ENCODE assay signal across 8 cellular contexts in the genomic region with DNA sequence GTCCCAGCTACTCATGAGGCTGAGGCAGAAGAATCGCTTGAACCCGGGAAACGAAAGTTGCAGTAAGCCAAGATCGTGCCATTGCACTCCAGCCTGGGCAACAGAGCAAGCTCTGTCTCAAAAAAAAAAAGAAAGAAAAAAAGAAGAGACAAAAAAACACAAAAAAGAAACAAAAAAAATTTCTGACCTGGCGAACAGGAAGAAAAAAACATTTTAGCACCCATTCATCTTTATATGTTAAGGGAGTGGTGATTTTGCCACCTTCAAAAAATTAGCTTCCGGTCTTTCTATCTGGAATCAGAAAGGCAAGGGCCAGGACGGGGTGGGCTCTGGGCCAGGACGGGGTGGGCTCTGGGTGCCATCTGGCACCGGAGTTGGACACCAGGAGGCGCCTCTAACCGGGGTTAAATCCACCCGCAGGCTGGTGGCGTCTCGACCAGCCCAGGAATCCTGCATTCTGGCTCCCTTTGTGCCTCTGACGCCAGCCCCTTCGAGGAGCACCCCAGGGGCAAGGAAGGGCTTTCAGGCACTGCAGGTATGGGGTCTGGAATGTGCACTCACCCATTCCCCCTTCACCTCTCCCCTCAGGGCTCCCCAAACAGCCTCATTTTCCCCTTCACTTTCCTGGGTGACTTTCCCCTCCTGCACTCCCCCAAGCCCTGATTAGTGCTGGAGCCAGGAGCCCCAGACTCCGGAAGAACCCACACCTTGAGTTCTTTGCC. TPM values are rescaled to one million over a fixed set of nuclear protein-coding genes. Genes with fewer than 3 reads are reported as not detected.
DNase-seq lines count a peak whose midpoint lies in the region; ATAC-seq and TF ChIP-seq lines count a peak whose summit lies in the region.

No MANE protein-coding gene starts in this region.

- no peak for TF ChIP-seq POLR2A in spleen (IDR thresholded peaks at IDR 0.05)

- intact Hi-C loops in spleen (cut with DNase I; ENCODE audit: low total_unique reads) = loop anchor here (2.0 kb wide), 1 partner anchor 78 kb away; no protein-coding TSS in a partner anchor

- DNase-seq in CD8-positive, alpha-beta memory T cell = peak; percentile 59 to 82 (median 62)
- DNase-seq in KG1 (lab: John Stamatoyannopoulos, UW) = peak; percentile 37
- DNase-seq in T-helper 9 cell = peak; percentile 66
- DNase-seq in anterior cingulate cortex (lab: John Stamatoyannopoulos, UW) = peak in 41 of 58 donors; percentile 7 to 66 (median 35)
- peak; percentile 79 for DNase-seq in hepatocyte (ENCODE audit: low spot score)
- DNase-seq in spleen = peak; percentile 91
- no peak for DNase-seq in HK-2 (ENCODE audit: unreplicated experiment)

- peaks cover 40% of the 10 kb centered on the region for H3K4me1 ChIP-seq in CD8-positive, alpha-beta memory T cell (ENCODE audit: insufficient read depth, low read length)
- peaks cover 13% of the 10 kb centered on the region for H3K4me1 ChIP-seq in hepatocyte (ENCODE audit: insufficient read depth)
- H3K4me1 ChIP-seq in spleen = peaks cover 26 to 80% (median 56%) of the 10 kb centered on the region in 6 donors

- H3K27ac ChIP-seq in CD8-positive, alpha-beta memory T cell (ENCODE audit: low read depth, low read length) = no peak overlapping the region
- H3K27ac ChIP-seq in hepatocyte (no peak overlapping the region), spleen (peak overlapping the region in 2 of 8 donors; percentile 34 to 51)

- no peaks in the 10 kb centered on the region for H3K9me2 ChIP-seq in hepatocyte (replicated peaks; ENCODE audit: insufficient read depth)

- peak overlapping the region in 6 of 8 donors; percentile 24 to 88 (median 76) for H3K27ac Mint-ChIP-seq in CD8-positive, alpha-beta memory T cell

- H3K9me3 ChIP-seq in CD8-positive, alpha-beta memory T cell (ENCODE audit: low read length) = no peaks in the 10 kb centered on the region
- H3K9me3 ChIP-seq in hepatocyte (ENCODE audit: low read depth) (no peaks in the 10 kb centered on the region), spleen (no peaks in the 10 kb centered on the region)

- peak overlapping the region; percentile 9 to 60 (median 42) for H3K4me3 Mint-ChIP-seq in CD8-positive, alpha-beta memory T cell

- no peak overlapping the region for H3K4me3 ChIP-seq in CD8-positive, alpha-beta memory T cell (ENCODE audit: low read length)
- H3K4me3 ChIP-seq in hepatocyte = no peak overlapping the region
- peak overlapping the region in 1 of 8 donors; percentile 35 for H3K4me3 ChIP-seq in spleen

- peak overlapping the region; percentile 48 for H3K4me2 ChIP-seq in hepatocyte

- H3K36me3 ChIP-seq in CD8-positive, alpha-beta memory T cell (ENCODE audit: insufficient read depth, low read length) = no peaks in the 10 kb centered on the region
- no peaks in the 10 kb centered on the region for H3K36me3 ChIP-seq in hepatocyte (replicated peaks; ENCODE audit: insufficient read depth, low read depth)
- H3K36me3 ChIP-seq in spleen = peaks cover 0 to under 1% (median 0%) of the 10 kb centered on the region in 6 donors

- no peaks in the 10 kb centered on the region for H4K20me1 ChIP-seq in hepatocyte (ENCODE audit: insufficient read depth, poor library complexity, severe bottlenecking)

- no peaks in the 10 kb centered on the region for H3K27me3 Mint-ChIP-seq in CD8-positive, alpha-beta memory T cell

- POLR2A ChIA-PET in CD8-positive, alpha-beta memory T cell (lab: Charles Lee) = interaction anchor here (0.6 to 1.6 kb wide), 2 partner anchors 33 to 77 kb away, joined by 4 to 13 read pairs; no protein-coding TSS in a partner anchor

- H3K36me3 Mint-ChIP-seq in CD8-positive, alpha-beta memory T cell = peaks cover 0 to 2% (median 0%) of the 10 kb centered on the region in 3 donors

- TF ChIP-seq CTCF in hepatocyte (IDR thresholded peaks at IDR 0.05; ENCODE audit: poor library complexity) = peak; percentile 73
- peak; percentile 55 to 88 (median 77) for TF ChIP-seq CTCF in spleen (IDR thresholded peaks at IDR 0.05 in 8 of 11, conservative IDR thresholded peaks at IDR 0.05 in 3 of 11)

- H3K4me1 Mint-ChIP-seq in CD8-positive, alpha-beta memory T cell = peaks cover 24 to 42% (median 28%) of the 10 kb centered on the region in 3 donors

- no peaks in the 10 kb centered on the region for H3K9me3 Mint-ChIP-seq in CD8-positive, alpha-beta memory T cell

- WGBS in hepatocyte (ENCODE audit: low lambda C conversion rate, missing lambda C conversion rate) = 36% methylated on average over 17 of the region's 17 CpGs
- WGBS in spleen, 5 donors = 20 to 29% (median 24%) methylated on average over 17 of the region's 17 CpGs

- H2AFZ ChIP-seq in hepatocyte = peak overlapping the region; percentile 73

- CTCF ChIA-PET in CD8-positive, alpha-beta memory T cell (lab: Charles Lee) = interaction anchor here (0.7 to 12.6 kb wide), 15 partner anchors 10 to 96 kb away, joined by 3 to 219 read pairs (median 3); a partner anchor contains a TSS

- ATAC-seq in GM21825 (IDR thresholded peaks at IDR 0.05; ENCODE audit: unreplicated experiment) = no peak

- H3K79me2 ChIP-seq in hepatocyte = no peaks in the 10 kb centered on the region

- no peaks in the 10 kb centered on the region for H3K27me3 ChIP-seq in CD8-positive, alpha-beta memory T cell (ENCODE audit: insufficient read depth, low read length, poor library complexity, severe bottlenecking)
- H3K27me3 ChIP-seq in hepatocyte (no peaks in the 10 kb centered on the region), spleen (replicated peaks in 1 of 7) (no peaks in the 10 kb centered on the region)

RNA-seq across cellular contexts. Expression of a gene that starts 10.4 kb away (rescaled TPM):
- 1 to 10 TPM; 4.4 to 4.8 TPM for total RNA-seq in CD8-positive, alpha-beta memory T cell
- 1.6 TPM for polyA plus RNA-seq in CD8-positive, alpha-beta memory T cell
- total RNA-seq in hepatocyte = 3.1 and 3.7 TPM in 2 replicates
- 2.8 and 3.5 TPM in 2 replicates for polyA plus RNA-seq in hepatocyte
- 10 to 100 TPM in 3 of 7 donors, 1 to 10 TPM in 4; 6.2 to 14.8 (median 9.4) TPM for total RNA-seq in spleen
- polyA plus RNA-seq in spleen = 1 to 10 TPM; 1.5 to 4.7 (median 1.7) TPM

RNA-seq across cellular contexts. Expression of a gene that starts 10.6 kb away (rescaled TPM):
- total RNA-seq in CD8-positive, alpha-beta memory T cell = 100 to 1,000 TPM; 131 to 163 TPM
- polyA plus RNA-seq in CD8-positive, alpha-beta memory T cell = 239 TPM
- total RNA-seq in hepatocyte = 89.2 and 97.0 TPM in 2 replicates
- polyA plus RNA-seq in hepatocyte = 214 and 220 TPM in 2 replicates
- total RNA-seq in spleen = 100 to 1,000 TPM in 2 of 7 donors, 10 to 100 TPM in 5; 39.6 to 190 (median 55.5) TPM
- polyA plus RNA-seq in spleen = 100 to 1,000 TPM; 137 to 183 (median 164) TPM

RNA-seq across cellular contexts. Expression of a gene that starts 20.6 kb away (rescaled TPM):
- 10 to 100 TPM; 42.4 to 43.5 TPM for total RNA-seq in CD8-positive, alpha-beta memory T cell
- 19.0 TPM for polyA plus RNA-seq in CD8-positive, alpha-beta memory T cell
- total RNA-seq in hepatocyte (16.0 and 18.5 TPM in 2 replicates), spleen (10 to 100 TPM; 31.2 to 64.6 (median 36.6) TPM)
- polyA plus RNA-seq in hepatocyte (21.9 and 22.8 TPM in 2 replicates), spleen (10 to 100 TPM; 21.2 to 25.1 (median 21.7) TPM)
